ENCODE assay signal across 1 cellular context in the genomic region with DNA sequence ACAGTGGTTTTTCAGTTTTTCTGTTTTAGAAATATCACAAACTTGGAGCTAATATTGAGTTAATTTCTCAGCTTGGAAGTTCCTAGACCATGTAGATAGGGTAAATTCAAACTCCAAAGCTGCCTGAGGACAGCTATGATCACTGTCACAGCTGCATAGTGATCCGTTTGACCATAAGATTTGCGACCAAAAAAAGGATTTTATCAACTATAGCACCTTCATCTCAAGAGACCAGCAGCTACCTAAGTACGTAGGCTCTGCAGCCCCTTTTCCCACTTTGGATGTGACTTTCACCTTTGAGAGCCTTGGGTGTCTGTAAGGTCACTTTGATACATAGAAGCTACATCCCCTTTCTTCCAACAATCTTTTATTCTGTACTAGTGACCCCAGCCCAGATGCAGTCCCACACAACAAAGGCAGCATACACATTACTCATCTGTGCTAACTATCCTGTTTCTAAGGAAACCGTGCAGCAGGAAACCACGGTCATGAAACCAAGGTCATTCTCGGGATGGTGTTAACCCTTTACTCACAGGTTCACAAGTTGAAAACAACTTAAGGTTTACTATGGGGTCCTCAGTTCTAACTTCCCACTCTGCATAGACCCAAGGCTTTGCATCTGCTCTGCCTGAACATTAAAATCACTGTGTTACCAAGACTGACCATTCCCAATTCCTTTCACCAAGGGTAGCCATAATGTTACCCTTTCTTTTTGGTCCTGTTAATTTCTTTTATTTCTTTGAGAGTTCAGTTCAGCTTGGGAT.
TF ChIP-seq lines count a peak whose summit lies in the region.

No MANE protein-coding gene starts in this region.

TF ChIP-seq in HepG2, 621 proteins besides CTCF, POLR2A, EP300 and RAD21 (continued from another document and continues in another):
- TF ChIP-seq, protein P1, sequence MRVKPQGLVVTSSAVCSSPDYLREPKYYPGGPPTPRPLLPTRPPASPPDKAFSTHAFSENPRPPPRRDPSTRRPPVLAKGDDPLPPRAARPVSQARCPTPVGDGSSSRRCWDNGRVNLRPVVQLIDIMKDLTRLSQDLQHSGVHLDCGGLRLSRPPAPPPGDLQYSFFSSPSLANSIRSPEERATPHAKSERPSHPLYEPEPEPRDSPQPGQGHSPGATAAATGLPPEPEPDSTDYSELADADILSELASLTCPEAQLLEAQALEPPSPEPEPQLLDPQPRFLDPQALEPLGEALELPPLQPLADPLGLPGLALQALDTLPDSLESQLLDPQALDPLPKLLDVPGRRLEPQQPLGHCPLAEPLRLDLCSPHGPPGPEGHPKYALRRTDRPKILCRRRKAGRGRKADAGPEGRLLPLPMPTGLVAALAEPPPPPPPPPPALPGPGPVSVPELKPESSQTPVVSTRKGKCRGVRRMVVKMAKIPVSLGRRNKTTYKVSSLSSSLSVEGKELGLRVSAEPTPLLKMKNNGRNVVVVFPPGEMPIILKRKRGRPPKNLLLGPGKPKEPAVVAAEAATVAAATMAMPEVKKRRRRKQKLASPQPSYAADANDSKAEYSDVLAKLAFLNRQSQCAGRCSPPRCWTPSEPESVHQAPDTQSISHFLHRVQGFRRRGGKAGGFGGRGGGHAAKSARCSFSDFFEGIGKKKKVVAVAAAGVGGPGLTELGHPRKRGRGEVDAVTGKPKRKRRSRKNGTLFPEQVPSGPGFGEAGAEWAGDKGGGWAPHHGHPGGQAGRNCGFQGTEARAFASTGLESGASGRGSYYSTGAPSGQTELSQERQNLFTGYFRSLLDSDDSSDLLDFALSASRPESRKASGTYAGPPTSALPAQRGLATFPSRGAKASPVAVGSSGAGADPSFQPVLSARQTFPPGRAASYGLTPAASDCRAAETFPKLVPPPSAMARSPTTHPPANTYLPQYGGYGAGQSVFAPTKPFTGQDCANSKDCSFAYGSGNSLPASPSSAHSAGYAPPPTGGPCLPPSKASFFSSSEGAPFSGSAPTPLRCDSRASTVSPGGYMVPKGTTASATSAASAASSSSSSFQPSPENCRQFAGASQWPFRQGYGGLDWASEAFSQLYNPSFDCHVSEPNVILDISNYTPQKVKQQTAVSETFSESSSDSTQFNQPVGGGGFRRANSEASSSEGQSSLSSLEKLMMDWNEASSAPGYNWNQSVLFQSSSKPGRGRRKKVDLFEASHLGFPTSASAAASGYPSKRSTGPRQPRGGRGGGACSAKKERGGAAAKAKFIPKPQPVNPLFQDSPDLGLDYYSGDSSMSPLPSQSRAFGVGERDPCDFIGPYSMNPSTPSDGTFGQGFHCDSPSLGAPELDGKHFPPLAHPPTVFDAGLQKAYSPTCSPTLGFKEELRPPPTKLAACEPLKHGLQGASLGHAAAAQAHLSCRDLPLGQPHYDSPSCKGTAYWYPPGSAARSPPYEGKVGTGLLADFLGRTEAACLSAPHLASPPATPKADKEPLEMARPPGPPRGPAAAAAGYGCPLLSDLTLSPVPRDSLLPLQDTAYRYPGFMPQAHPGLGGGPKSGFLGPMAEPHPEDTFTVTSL (CRISPR knock-in tag; IDR thresholded peaks at IDR 0.05; ENCODE audit: borderline replicate concordance) = peak; percentile 38; the same call in 1 of the 2 replicates
- TF ChIP-seq FOXO1 (CRISPR knock-in tag; IDR thresholded peaks at IDR 0.05) (peak; percentile 62; the same call in 1 of the 2 replicates), CEBPB (IDR thresholded peaks at IDR 0.05; ENCODE audit: borderline replicate concordance, low read depth, low read length) (no peak), REL (CRISPR knock-in tag; conservative IDR thresholded peaks at IDR 0.05) (no peak), NCOA2 (CRISPR knock-in tag; IDR thresholded peaks at IDR 0.05) (peak; percentile 42; the same call in 1 of the 2 replicates), TARDBP (CRISPR knock-in tag; IDR thresholded peaks at IDR 0.05) (peak; percentile 50; the same call in 1 of the 2 replicates), FOXP1 (IDR thresholded peaks at IDR 0.05) (no peak), FOXP1 (CRISPR knock-in tag; IDR thresholded peaks at IDR 0.05) (no peak; the same call in 1 of the 2 replicates), ZNF652 (CRISPR knock-in tag; IDR thresholded peaks at IDR 0.05; ENCODE audit: borderline replicate concordance, low read depth) (peak; percentile 99), ZNF549 (CRISPR knock-in tag; IDR thresholded peaks at IDR 0.05) (no peak), ZNF674 (CRISPR knock-in tag; IDR thresholded peaks at IDR 0.05; ENCODE audit: low read depth) (no peak), ETV5 (CRISPR knock-in tag; IDR thresholded peaks at IDR 0.05; ENCODE audit: borderline replicate concordance) (peak; percentile 70; the same call in 1 of the 2 replicates), RBM39 (IDR thresholded peaks at IDR 0.05; ENCODE audit: low read depth, low read length, poor library complexity, severe bottlenecking) (no peak), ZBTB7A (CRISPR knock-in tag; IDR thresholded peaks at IDR 0.05) (no peak), GABPA (IDR thresholded peaks at IDR 0.05; ENCODE audit: low read depth, low read length) (no peak), GABPA (CRISPR knock-in tag; IDR thresholded peaks at IDR 0.05; ENCODE audit: low read depth) (no peak), ZNF589 (CRISPR knock-in tag; conservative IDR thresholded peaks at IDR 0.05) (no peak), HOXA5 (CRISPR knock-in tag; IDR thresholded peaks at IDR 0.05) (no peak), ARNT (IDR thresholded peaks at IDR 0.05) (no peak), FOSL2 (CRISPR knock-in tag; IDR thresholded peaks at IDR 0.05) (peak; percentile 85), ZMYM4 (CRISPR knock-in tag; IDR thresholded peaks at IDR 0.05) (peak; percentile 63; the same call in 1 of the 2 replicates), ZNF496 (CRISPR knock-in tag; IDR thresholded peaks at IDR 0.05; ENCODE audit: insufficient replicate concordance) (no peak), ZBTB21 (CRISPR knock-in tag; IDR thresholded peaks at IDR 0.05) (no peak), ZNF672 (CRISPR knock-in tag; IDR thresholded peaks at IDR 0.05) (no peak), ZNF616 (CRISPR knock-in tag; IDR thresholded peaks at IDR 0.05; ENCODE audit: low read depth) (no peak), ZBTB1 (CRISPR knock-in tag; IDR thresholded peaks at IDR 0.05; ENCODE audit: borderline replicate concordance) (no peak), TOPORS (CRISPR knock-in tag; IDR thresholded peaks at IDR 0.05) (no peak), ZNF816 (CRISPR knock-in tag; IDR thresholded peaks at IDR 0.05; ENCODE audit: borderline replicate concordance) (no peak; the same call in 1 of the 2 replicates), SMAD1 (CRISPR knock-in tag; IDR thresholded peaks at IDR 0.05; ENCODE audit: borderline replicate concordance, low read depth) (no peak), RARA (CRISPR knock-in tag; IDR thresholded peaks at IDR 0.05) (peak; percentile 66), AGO1 (IDR thresholded peaks at IDR 0.05; ENCODE audit: low read depth, low read length, poor library complexity, severe bottlenecking) (no peak), PAX8 (CRISPR knock-in tag; IDR thresholded peaks at IDR 0.05; ENCODE audit: borderline replicate concordance) (no peak), KLF13 (CRISPR knock-in tag; IDR thresholded peaks at IDR 0.05) (no peak), ZNF30 (CRISPR knock-in tag; IDR thresholded peaks at IDR 0.05) (no peak), KLF16 (CRISPR knock-in tag; IDR thresholded peaks at IDR 0.05) (no peak), MAFG (CRISPR knock-in tag; IDR thresholded peaks at IDR 0.05) (no peak), RXRA (CRISPR knock-in tag; IDR thresholded peaks at IDR 0.05) (no peak; the same call in 1 of the 2 replicates), STAT5B (CRISPR knock-in tag; IDR thresholded peaks at IDR 0.05) (no peak), TCF7 (IDR thresholded peaks at IDR 0.05; ENCODE audit: low read depth) (peak; percentile 35; the same call in 1 of the 2 replicates), ZSCAN22 (CRISPR knock-in tag; IDR thresholded peaks at IDR 0.05) (no peak), HMG20B (CRISPR knock-in tag; conservative IDR thresholded peaks at IDR 0.05) (no peak), ZNF17 (CRISPR knock-in tag; IDR thresholded peaks at IDR 0.05) (no peak)
- TF ChIP-seq, protein P2, sequence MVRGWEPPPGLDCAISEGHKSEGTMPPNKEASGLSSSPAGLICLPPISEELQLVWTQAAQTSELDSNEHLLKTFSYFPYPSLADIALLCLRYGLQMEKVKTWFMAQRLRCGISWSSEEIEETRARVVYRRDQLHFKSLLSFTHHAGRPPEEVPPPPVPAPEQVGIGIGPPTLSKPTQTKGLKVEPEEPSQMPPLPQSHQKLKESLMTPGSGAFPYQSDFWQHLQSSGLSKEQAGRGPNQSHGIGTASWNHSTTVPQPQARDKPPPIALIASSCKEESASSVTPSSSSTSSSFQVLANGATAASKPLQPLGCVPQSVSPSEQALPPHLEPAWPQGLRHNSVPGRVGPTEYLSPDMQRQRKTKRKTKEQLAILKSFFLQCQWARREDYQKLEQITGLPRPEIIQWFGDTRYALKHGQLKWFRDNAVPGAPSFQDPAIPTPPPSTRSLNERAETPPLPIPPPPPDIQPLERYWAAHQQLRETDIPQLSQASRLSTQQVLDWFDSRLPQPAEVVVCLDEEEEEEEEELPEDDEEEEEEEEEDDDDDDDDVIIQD (CRISPR knock-in tag; IDR thresholded peaks at IDR 0.05; ENCODE audit: low read depth) = peak; percentile 80; the same call in 1 of the 2 replicates
- TF ChIP-seq, protein P3, sequence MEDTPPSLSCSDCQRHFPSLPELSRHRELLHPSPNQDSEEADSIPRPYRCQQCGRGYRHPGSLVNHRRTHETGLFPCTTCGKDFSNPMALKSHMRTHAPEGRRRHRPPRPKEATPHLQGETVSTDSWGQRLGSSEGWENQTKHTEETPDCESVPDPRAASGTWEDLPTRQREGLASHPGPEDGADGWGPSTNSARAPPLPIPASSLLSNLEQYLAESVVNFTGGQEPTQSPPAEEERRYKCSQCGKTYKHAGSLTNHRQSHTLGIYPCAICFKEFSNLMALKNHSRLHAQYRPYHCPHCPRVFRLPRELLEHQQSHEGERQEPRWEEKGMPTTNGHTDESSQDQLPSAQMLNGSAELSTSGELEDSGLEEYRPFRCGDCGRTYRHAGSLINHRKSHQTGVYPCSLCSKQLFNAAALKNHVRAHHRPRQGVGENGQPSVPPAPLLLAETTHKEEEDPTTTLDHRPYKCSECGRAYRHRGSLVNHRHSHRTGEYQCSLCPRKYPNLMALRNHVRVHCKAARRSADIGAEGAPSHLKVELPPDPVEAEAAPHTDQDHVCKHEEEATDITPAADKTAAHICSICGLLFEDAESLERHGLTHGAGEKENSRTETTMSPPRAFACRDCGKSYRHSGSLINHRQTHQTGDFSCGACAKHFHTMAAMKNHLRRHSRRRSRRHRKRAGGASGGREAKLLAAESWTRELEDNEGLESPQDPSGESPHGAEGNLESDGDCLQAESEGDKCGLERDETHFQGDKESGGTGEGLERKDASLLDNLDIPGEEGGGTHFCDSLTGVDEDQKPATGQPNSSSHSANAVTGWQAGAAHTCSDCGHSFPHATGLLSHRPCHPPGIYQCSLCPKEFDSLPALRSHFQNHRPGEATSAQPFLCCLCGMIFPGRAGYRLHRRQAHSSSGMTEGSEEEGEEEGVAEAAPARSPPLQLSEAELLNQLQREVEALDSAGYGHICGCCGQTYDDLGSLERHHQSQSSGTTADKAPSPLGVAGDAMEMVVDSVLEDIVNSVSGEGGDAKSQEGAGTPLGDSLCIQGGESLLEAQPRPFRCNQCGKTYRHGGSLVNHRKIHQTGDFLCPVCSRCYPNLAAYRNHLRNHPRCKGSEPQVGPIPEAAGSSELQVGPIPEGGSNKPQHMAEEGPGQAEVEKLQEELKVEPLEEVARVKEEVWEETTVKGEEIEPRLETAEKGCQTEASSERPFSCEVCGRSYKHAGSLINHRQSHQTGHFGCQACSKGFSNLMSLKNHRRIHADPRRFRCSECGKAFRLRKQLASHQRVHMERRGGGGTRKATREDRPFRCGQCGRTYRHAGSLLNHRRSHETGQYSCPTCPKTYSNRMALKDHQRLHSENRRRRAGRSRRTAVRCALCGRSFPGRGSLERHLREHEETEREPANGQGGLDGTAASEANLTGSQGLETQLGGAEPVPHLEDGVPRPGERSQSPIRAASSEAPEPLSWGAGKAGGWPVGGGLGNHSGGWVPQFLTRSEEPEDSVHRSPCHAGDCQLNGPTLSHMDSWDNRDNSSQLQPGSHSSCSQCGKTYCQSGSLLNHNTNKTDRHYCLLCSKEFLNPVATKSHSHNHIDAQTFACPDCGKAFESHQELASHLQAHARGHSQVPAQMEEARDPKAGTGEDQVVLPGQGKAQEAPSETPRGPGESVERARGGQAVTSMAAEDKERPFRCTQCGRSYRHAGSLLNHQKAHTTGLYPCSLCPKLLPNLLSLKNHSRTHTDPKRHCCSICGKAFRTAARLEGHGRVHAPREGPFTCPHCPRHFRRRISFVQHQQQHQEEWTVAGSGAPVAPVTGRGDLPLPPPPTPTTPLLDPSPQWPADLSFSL (CRISPR knock-in tag; IDR thresholded peaks at IDR 0.05) = no peak; the same call in 1 of the 2 replicates
- TF ChIP-seq, protein P4, sequence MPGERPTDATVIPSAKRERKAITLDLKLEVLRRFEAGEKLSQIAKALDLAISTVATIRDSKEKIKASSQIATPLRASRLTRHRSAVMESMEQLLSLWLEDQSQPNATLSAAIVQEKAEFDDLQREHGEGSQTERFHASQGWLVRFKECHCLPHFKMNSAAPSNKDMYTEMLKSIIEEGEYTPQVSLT (CRISPR knock-in tag; IDR thresholded peaks at IDR 0.05; ENCODE audit: borderline replicate concordance, low read depth) = no peak
- TF ChIP-seq, protein P5, sequence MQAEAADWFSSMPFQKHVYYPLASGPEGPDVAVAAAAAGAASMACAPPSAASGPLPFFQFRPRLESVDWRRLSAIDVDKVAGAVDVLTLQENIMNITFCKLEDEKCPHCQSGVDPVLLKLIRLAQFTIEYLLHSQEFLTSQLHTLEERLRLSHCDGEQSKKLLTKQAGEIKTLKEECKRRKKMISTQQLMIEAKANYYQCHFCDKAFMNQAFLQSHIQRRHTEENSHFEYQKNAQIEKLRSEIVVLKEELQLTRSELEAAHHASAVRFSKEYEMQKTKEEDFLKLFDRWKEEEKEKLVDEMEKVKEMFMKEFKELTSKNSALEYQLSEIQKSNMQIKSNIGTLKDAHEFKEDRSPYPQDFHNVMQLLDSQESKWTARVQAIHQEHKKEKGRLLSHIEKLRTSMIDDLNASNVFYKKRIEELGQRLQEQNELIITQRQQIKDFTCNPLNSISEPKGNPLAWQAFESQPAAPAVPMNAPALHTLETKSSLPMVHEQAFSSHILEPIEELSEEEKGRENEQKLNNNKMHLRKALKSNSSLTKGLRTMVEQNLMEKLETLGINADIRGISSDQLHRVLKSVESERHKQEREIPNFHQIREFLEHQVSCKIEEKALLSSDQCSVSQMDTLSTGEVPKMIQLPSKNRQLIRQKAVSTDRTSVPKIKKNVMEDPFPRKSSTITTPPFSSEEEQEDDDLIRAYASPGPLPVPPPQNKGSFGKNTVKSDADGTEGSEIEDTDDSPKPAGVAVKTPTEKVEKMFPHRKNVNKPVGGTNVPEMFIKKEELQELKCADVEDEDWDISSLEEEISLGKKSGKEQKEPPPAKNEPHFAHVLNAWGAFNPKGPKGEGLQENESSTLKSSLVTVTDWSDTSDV (CRISPR knock-in tag; IDR thresholded peaks at IDR 0.05) = no peak
- TF ChIP-seq, protein P6, sequence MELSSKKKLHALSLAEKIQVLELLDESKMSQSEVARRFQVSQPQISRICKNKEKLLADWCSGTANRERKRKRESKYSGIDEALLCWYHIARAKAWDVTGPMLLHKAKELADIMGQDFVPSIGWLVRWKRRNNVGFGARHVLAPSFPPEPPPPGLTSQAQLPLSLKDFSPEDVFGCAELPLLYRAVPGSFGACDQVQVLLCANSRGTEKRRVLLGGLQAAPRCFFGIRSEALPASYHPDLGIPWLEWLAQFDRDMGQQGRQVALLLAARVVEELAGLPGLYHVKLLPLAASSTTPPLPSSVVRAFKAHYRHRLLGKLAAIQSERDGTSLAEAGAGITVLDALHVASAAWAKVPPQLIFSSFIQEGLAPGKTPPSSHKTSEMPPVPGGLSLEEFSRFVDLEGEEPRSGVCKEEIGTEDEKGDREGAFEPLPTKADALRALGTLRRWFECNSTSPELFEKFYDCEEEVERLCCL (CRISPR knock-in tag; IDR thresholded peaks at IDR 0.05; ENCODE audit: borderline replicate concordance) = no peak
